ENCODE assay signal across 25 cellular contexts in genomic region chr5:132198571-132198970, GRCh38. TPM values are rescaled to one million over a fixed set of nuclear protein-coding genes. Genes with fewer than 3 reads are reported as not detected.
"Had no signal": no experiment of that assay in that cellular context is flagged by ENCODE, and none has a peak within 500 bp of the region (broad histone marks: within the 10 kb centered on the region; RNA-seq: fewer than 3 reads in every experiment).

No MANE protein-coding gene starts in this region.

- H3K4me3 ChIP-seq: coronary artery had no signal

- H3K4me3 Mint-ChIP-seq: activated CD4-positive, alpha-beta memory T cell treated with anti-CD3 and anti-CD28 coated beads for 36 hours; activated CD4-positive, alpha-beta T cell treated with anti-CD3 and anti-CD28 coated beads for 36 hours; activated CD4-positive, alpha-beta T cell treated with anti-CD3 and anti-CD28 coated beads, Interleukin-2, amount 10 ng/mL, durations not matched to agents 24 days and 14 days; activated CD8-positive, alpha-beta T cell treated with anti-CD3 and anti-CD28 coated beads, Interleukin-2, amount 10 ng/mL, durations not matched to agents 7 days and 5 days; activated naive CD8-positive, alpha-beta T cell; activated T-cell treated with anti-CD3 and anti-CD28 coated beads, Interleukin-2, amount 50 U/mL, for 4 hours; activated T-helper 17 cell treated with anti-CD3 and anti-CD28 coated beads, Interleukin-2, amount 50 U/mL, for 72 hours; dendritic cell treated with granulocyte-macrophage colony-stimulating factor and Interleukin-4, amounts not matched to agents 40 ng/mL and 50 ng/mL, for 4 days; effector memory CD8-positive, alpha-beta T cell had no signal

- H3K27ac ChIP-seq: brain microvascular endothelial cell, coronary artery, epithelial cell of prostate had no signal

- H3K27ac Mint-ChIP-seq: activated CD4-positive, alpha-beta memory T cell treated with anti-CD3 and anti-CD28 coated beads for 36 hours; activated CD4-positive, alpha-beta T cell treated with anti-CD3 and anti-CD28 coated beads for 36 hours; activated CD4-positive, alpha-beta T cell treated with anti-CD3 and anti-CD28 coated beads, Interleukin-2, amount 10 ng/mL, durations not matched to agents 24 days and 14 days; activated CD8-positive, alpha-beta T cell treated with anti-CD3 and anti-CD28 coated beads, Interleukin-2, amount 10 ng/mL, durations not matched to agents 7 days and 5 days; activated naive CD8-positive, alpha-beta T cell; activated T-helper 17 cell treated with anti-CD3 and anti-CD28 coated beads, Interleukin-2, amount 50 U/mL, for 72 hours; dendritic cell treated with granulocyte-macrophage colony-stimulating factor and Interleukin-4, amounts not matched to agents 40 ng/mL and 50 ng/mL, for 4 days; effector memory CD8-positive, alpha-beta T cell had no signal

- H3K27me3 Mint-ChIP-seq: activated CD4-positive, alpha-beta memory T cell treated with anti-CD3 and anti-CD28 coated beads for 36 hours; activated CD4-positive, alpha-beta T cell treated with anti-CD3 and anti-CD28 coated beads for 36 hours; activated CD4-positive, alpha-beta T cell treated with anti-CD3 and anti-CD28 coated beads, Interleukin-2, amount 10 ng/mL, durations not matched to agents 24 days and 14 days; activated naive CD8-positive, alpha-beta T cell; activated T-helper 17 cell treated with anti-CD3 and anti-CD28 coated beads, Interleukin-2, amount 50 U/mL, for 72 hours; dendritic cell treated with granulocyte-macrophage colony-stimulating factor and Interleukin-4, amounts not matched to agents 40 ng/mL and 50 ng/mL, for 4 days; effector memory CD8-positive, alpha-beta T cell had no signal

- H3K27me3 ChIP-seq: brain microvascular endothelial cell had no signal

- ATAC-seq: activated CD4-positive, alpha-beta T cell treated with anti-CD3 and anti-CD28 coated beads for 36 hours; activated CD8-positive, alpha-beta T cell treated with anti-CD3 and anti-CD28 coated beads, Interleukin-2, amount 10 ng/mL, durations not matched to agents 7 days and 5 days; activated T-cell treated with anti-CD3 and anti-CD28 coated beads, Interleukin-2, amount 50 U/mL, for 4 hours; activated T-helper 17 cell treated with anti-CD3 and anti-CD28 coated beads, Interleukin-2, amount 50 U/mL, for 72 hours; effector memory CD8-positive, alpha-beta T cell had no signal

- H3K9me3 Mint-ChIP-seq: activated CD4-positive, alpha-beta memory T cell treated with anti-CD3 and anti-CD28 coated beads for 36 hours; activated CD4-positive, alpha-beta T cell treated with anti-CD3 and anti-CD28 coated beads, Interleukin-2, amount 10 ng/mL, durations not matched to agents 24 days and 14 days; activated T-cell treated with anti-CD3 and anti-CD28 coated beads, Interleukin-2, amount 50 U/mL, for 4 hours; activated T-helper 17 cell treated with anti-CD3 and anti-CD28 coated beads, Interleukin-2, amount 50 U/mL, for 72 hours; dendritic cell treated with granulocyte-macrophage colony-stimulating factor and Interleukin-4, amounts not matched to agents 40 ng/mL and 50 ng/mL, for 4 days; effector memory CD8-positive, alpha-beta T cell had no signal

- H3K4me1 Mint-ChIP-seq: activated CD4-positive, alpha-beta T cell treated with anti-CD3 and anti-CD28 coated beads for 36 hours; activated T-helper 17 cell treated with anti-CD3 and anti-CD28 coated beads, Interleukin-2, amount 50 U/mL, for 72 hours had no signal

- DNase-seq: activated CD4-positive, alpha-beta memory T cell treated with anti-CD3 and anti-CD28 coated beads for 36 hours; activated CD4-positive, alpha-beta T cell treated with anti-CD3 and anti-CD28 coated beads for 36 hours; activated CD4-positive, alpha-beta T cell treated with anti-CD3 and anti-CD28 coated beads, Interleukin-2, amount 10 ng/mL, durations not matched to agents 24 days and 14 days; activated CD4-positive, CD25-positive, alpha-beta regulatory T cell; activated CD4-positive, CD25-positive, alpha-beta regulatory T cell treated with anti-CD3 and anti-CD28 coated beads, Interleukin-2, amount 50 U/mL, for 72 hours; activated effector memory CD4-positive, alpha-beta T cell treated with Interleukin-2 at 50 U/mL for 16 hours; activated gamma-delta T cell treated with Interleukin-2 at 50 U/mL for 16 hours; activated naive CD4-positive, alpha-beta T cell treated with anti-CD3 and anti-CD28 coated beads, Interleukin-2, amount 50 U/mL, for 16 hours; activated naive CD4-positive, alpha-beta T cell treated with Interleukin-2 at 50 U/mL for 16 hours; activated T-cell treated with anti-CD3 and anti-CD28 coated beads for 4 hours; activated T-cell treated with anti-CD3 and anti-CD28 coated beads, Interleukin-2, amount 50 U/mL, for 4 hours; amniotic stem cell; anterior cingulate cortex; brain microvascular endothelial cell; caudate nucleus; effector CD4-positive, alpha-beta T cell; effector memory CD8-positive, alpha-beta T cell; foreskin fibroblast; T-helper 2 cell had no signal

- H3K36me3 Mint-ChIP-seq: activated CD4-positive, alpha-beta memory T cell treated with anti-CD3 and anti-CD28 coated beads for 36 hours; activated naive CD8-positive, alpha-beta T cell had no signal

RNA-seq across cellular contexts. Expression of gene PDLIM4, which starts 58.9 kb away (rescaled TPM):
- total RNA-seq: activated CD4-positive, alpha-beta memory T cell treated with anti-CD3 and anti-CD28 coated beads for 36 hours; activated CD8-positive, alpha-beta T cell treated with anti-CD3 and anti-CD28 coated beads, Interleukin-2, amount 10 ng/mL, durations not matched to agents 7 days and 5 days; activated T-helper 17 cell treated with anti-CD3 and anti-CD28 coated beads, Interleukin-2, amount 50 U/mL, for 72 hours had no signal
